ENCODE assay signal across 8 cellular contexts in the genomic region with DNA sequence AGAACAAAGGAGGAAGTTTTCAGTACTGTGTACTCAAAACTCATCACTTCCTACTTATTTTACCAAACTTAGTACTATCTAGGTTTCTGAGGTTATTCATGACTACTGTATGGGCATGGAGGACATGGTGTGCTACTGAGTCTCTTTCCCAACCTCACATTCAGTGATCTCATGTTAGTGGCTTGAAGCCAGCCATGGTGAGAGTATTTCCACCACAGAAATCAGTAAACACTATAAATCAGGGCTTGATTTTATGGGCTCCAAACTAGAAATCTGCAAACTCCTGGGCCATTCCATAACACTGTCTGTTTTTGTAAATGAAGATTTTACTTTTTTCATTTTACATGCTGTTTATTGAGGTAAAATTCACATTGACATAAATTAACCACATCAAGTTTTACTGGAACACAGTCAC. TPM values are rescaled to one million over a fixed set of nuclear protein-coding genes. Genes with fewer than 3 reads are reported as not detected.
DNase-seq lines count a peak whose midpoint lies in the region; ATAC-seq and TF ChIP-seq lines count a peak whose summit lies in the region.

No MANE protein-coding gene starts in this region.

- no peak overlapping the region for H3K4me3 ChIP-seq in CD8-positive, alpha-beta memory T cell (ENCODE audit: low read length)
- H3K4me3 ChIP-seq in Peyer's patch (no peak overlapping the region), esophagus muscularis mucosa (no peak overlapping the region)

- H3K36me3 Mint-ChIP-seq in CD8-positive, alpha-beta memory T cell, result peaks cover 0 to 17% (median 3%) of the 10 kb centered on the region in 3 donors
- H3K36me3 Mint-ChIP-seq in osteocyte (ENCODE audit: unreplicated experiment), result no peaks in the 10 kb centered on the region

- H3K4me1 ChIP-seq in CD8-positive, alpha-beta memory T cell (ENCODE audit: insufficient read depth, low read length), result peaks cover 6% of the 10 kb centered on the region
- H3K4me1 ChIP-seq in Peyer's patch (peaks cover 0 to 30% (median 7%) of the 10 kb centered on the region in 4 donors), esophagus muscularis mucosa (peaks cover 58 to 78% (median 61%) of the 10 kb centered on the region in 4 donors)

- intact Hi-C loops in esophagus muscularis mucosa (cut with DNase I), result no loop called here

- CTCF ChIA-PET in CD8-positive, alpha-beta memory T cell (lab: Charles Lee), result no interaction called here

- peaks cover 41 to 72% (median 62%) of the 10 kb centered on the region in 3 donors for H3K4me1 Mint-ChIP-seq in CD8-positive, alpha-beta memory T cell
- peaks cover 27% of the 10 kb centered on the region for H3K4me1 Mint-ChIP-seq in osteocyte (ENCODE audit: unreplicated experiment)

- H3K9me3 ChIP-seq in CD8-positive, alpha-beta memory T cell (ENCODE audit: low read length), result no peaks in the 10 kb centered on the region
- H3K9me3 ChIP-seq in Peyer's patch (no peaks in the 10 kb centered on the region), esophagus muscularis mucosa (no peaks in the 10 kb centered on the region)

- no peak for DNase-seq in CD8-positive, alpha-beta memory T cell
- DNase-seq in Peyer's patch, result peak in 1 of 3 donors; percentile 66
- no peak for DNase-seq in esophagus muscularis mucosa (ENCODE audit: extremely low spot score)
- no peak for DNase-seq in osteocyte (ENCODE audit: extremely low spot score, unreplicated experiment)
- no peak for DNase-seq in activated CD8-positive, alpha-beta memory T cell treated with anti-CD3 and anti-CD28 coated beads, Interleukin-2, amount 50 U/mL, for 48 hours
- no peak for DNase-seq in SW 1271 (lab: John Stamatoyannopoulos, UW)

- H3K36me3 ChIP-seq in CD8-positive, alpha-beta memory T cell (ENCODE audit: insufficient read depth, low read length), result no peaks in the 10 kb centered on the region
- no peaks in the 10 kb centered on the region for H3K36me3 ChIP-seq in Peyer's patch
- H3K36me3 ChIP-seq in esophagus muscularis mucosa, result no peaks in the 10 kb centered on the region

- peak; percentile 49 for TF ChIP-seq EP300 in esophagus muscularis mucosa (IDR thresholded peaks at IDR 0.05)

- H3K9me3 Mint-ChIP-seq in CD8-positive, alpha-beta memory T cell, result no peaks in the 10 kb centered on the region
- no peaks in the 10 kb centered on the region for H3K9me3 Mint-ChIP-seq in osteocyte (ENCODE audit: unreplicated experiment)

- POLR2A ChIA-PET in CD8-positive, alpha-beta memory T cell (lab: Charles Lee), result no interaction called here

- H3K4me3 Mint-ChIP-seq in CD8-positive, alpha-beta memory T cell, result no peak overlapping the region
- H3K4me3 Mint-ChIP-seq in osteocyte (ENCODE audit: unreplicated experiment), result no peak overlapping the region

- ATAC-seq in HG03342 (IDR thresholded peaks at IDR 0.05; ENCODE audit: unreplicated experiment) (no peak), HG02763 (IDR thresholded peaks at IDR 0.05; ENCODE audit: unreplicated experiment) (no peak)

- H3K27me3 Mint-ChIP-seq in CD8-positive, alpha-beta memory T cell, result no peaks in the 10 kb centered on the region
- H3K27me3 Mint-ChIP-seq in osteocyte (ENCODE audit: unreplicated experiment), result no peaks in the 10 kb centered on the region

- H3K27ac Mint-ChIP-seq in CD8-positive, alpha-beta memory T cell, result peak overlapping the region in 5 of 8 donors; percentile 10 to 60 (median 38)
- H3K27ac Mint-ChIP-seq in osteocyte (ENCODE audit: unreplicated experiment), result peak overlapping the region; percentile 31

- TF ChIP-seq CTCF in Peyer's patch (IDR thresholded peaks at IDR 0.05) (no peak), esophagus muscularis mucosa (IDR thresholded peaks at IDR 0.05) (no peak), osteocyte (IDR thresholded peaks at IDR 0.05) (no peak)

- no peak overlapping the region for H3K27ac ChIP-seq in CD8-positive, alpha-beta memory T cell (ENCODE audit: low read depth, low read length)
- H3K27ac ChIP-seq in Peyer's patch, result peak overlapping the region; percentile 65 to 85 (median 78)
- H3K27ac ChIP-seq in esophagus muscularis mucosa (replicated peaks in 1 of 4), result peak overlapping the region; percentile 68 to 77 (median 72)

- no peaks in the 10 kb centered on the region for H3K27me3 ChIP-seq in CD8-positive, alpha-beta memory T cell (ENCODE audit: insufficient read depth, low read length, poor library complexity, severe bottlenecking)
- no peaks in the 10 kb centered on the region for H3K27me3 ChIP-seq in Peyer's patch
- no peaks in the 10 kb centered on the region for H3K27me3 ChIP-seq in esophagus muscularis mucosa

- TF ChIP-seq POLR2A in Peyer's patch (IDR thresholded peaks at IDR 0.05) (no peak), esophagus muscularis mucosa (IDR thresholded peaks at IDR 0.05; ENCODE audit: low read depth) (no peak)

RNA-seq across cellular contexts. Expression of a gene that starts 19.7 kb away (rescaled TPM):
- total RNA-seq in CD8-positive, alpha-beta memory T cell, result 10 to 100 TPM; 14.7 to 17.1 TPM
- polyA plus RNA-seq in CD8-positive, alpha-beta memory T cell, result 3.1 TPM
- 10 to 100 TPM in 1 of 4 donors, 1 to 10 TPM in 3; 5.4 to 13.9 (median 8.9) TPM for total RNA-seq in Peyer's patch
- 10 to 100 TPM in 2 of 4 donors, 1 to 10 TPM in 2; 4.2 to 11.7 (median 8.8) TPM for total RNA-seq in esophagus muscularis mucosa
- 9.5 and 15.4 TPM in 2 replicates for total RNA-seq in osteocyte

RNA-seq across cellular contexts. Expression of a gene that starts 36.1 kb away (rescaled TPM):
- 10 to 100 TPM; 41.9 to 43.8 TPM for total RNA-seq in CD8-positive, alpha-beta memory T cell
- 30.6 TPM for polyA plus RNA-seq in CD8-positive, alpha-beta memory T cell
- total RNA-seq in Peyer's patch (10 to 100 TPM; 23.9 to 62.0 (median 41.9) TPM), esophagus muscularis mucosa (10 to 100 TPM; 22.8 to 39.7 (median 34.0) TPM), osteocyte (49.8 and 55.5 TPM in 2 replicates)

RNA-seq across cellular contexts. Expression of a gene that starts 51.6 kb away (rescaled TPM):
- total RNA-seq in CD8-positive, alpha-beta memory T cell, result 10 to 100 TPM; 61.7 to 64.5 TPM
- 64.5 TPM for polyA plus RNA-seq in CD8-positive, alpha-beta memory T cell
- total RNA-seq in Peyer's patch (100 to 1,000 TPM in 1 of 4 donors, 10 to 100 TPM in 3; 72.6 to 135 (median 95.9) TPM), esophagus muscularis mucosa (10 to 100 TPM; 58.5 to 85.0 (median 69.8) TPM), osteocyte (60.5 and 63.8 TPM in 2 replicates)

RNA-seq across cellular contexts. Expression of a gene that starts 52.6 kb away (rescaled TPM):
- total RNA-seq in CD8-positive, alpha-beta memory T cell, result under 1 TPM; 0.50 to 0.60 TPM
- polyA plus RNA-seq in CD8-positive, alpha-beta memory T cell, result not detected
- total RNA-seq in Peyer's patch (1 to 10 TPM; 2.3 to 4.4 (median 2.9) TPM), esophagus muscularis mucosa (10 to 100 TPM in 1 of 4 donors, 1 to 10 TPM in 3; 6.3 to 10.4 (median 7.7) TPM), osteocyte (6.2 and 6.3 TPM in 2 replicates)
